ENCODE assay signal across 11 cellular contexts in genomic region chr2:233060500-233061006, GRCh38. TPM values are rescaled to one million over a fixed set of nuclear protein-coding genes. Genes with fewer than 3 reads are reported as not detected.
DNase-seq lines count a peak whose midpoint lies in the region; ATAC-seq and TF ChIP-seq lines count a peak whose summit lies in the region.
"Had no signal": no experiment of that assay in that cellular context is flagged by ENCODE, and none has a peak within 500 bp of the region (broad histone marks: within the 10 kb centered on the region; RNA-seq: fewer than 3 reads in every experiment).

No MANE protein-coding gene starts in this region.

- CTCF ChIA-PET in RWPE1 (lab: Yijun Ruan, JAX) = interaction anchor here (0.8 kb wide), 1 partner anchor 191 kb away, joined by 3 read pairs; the partner anchor contains the start of gene ATG16L1

- peaks cover 42% of the 10 kb centered on the region for H3K4me1 ChIP-seq in effector memory CD4-positive, alpha-beta T cell (ENCODE audit: control insufficient read depth, insufficient read depth, low read length, poor library complexity, severe bottlenecking)
- H3K4me1 ChIP-seq in psoas muscle = peaks cover 5% of the 10 kb centered on the region

- no peaks in the 10 kb centered on the region for H3K36me3 ChIP-seq in effector memory CD4-positive, alpha-beta T cell (ENCODE audit: control insufficient read depth, insufficient read depth, low read length)
- H3K36me3 ChIP-seq in psoas muscle (ENCODE audit: insufficient read depth in 1 of 2, low read depth in 1 of 2) = no peaks in the 10 kb centered on the region

- DNase-seq in DMS153 treated with DMSO at 0.1 percent for 48 hours (lab: John Stamatoyannopoulos, UW; ENCODE audit: unreplicated experiment) = peak; percentile 18
- no peak for DNase-seq in effector memory CD4-positive, alpha-beta T cell
- DNase-seq in psoas muscle = no peak
- no peak for DNase-seq in kidney glomerular epithelial cell (lab: John Stamatoyannopoulos, UW)
- DNase-seq in H4 (ENCODE audit: low spot score) = no peak
- DNase-seq in RWPE1 (ENCODE audit: low spot score) = no peak
- DNase-seq: HFFc6, NCI-H187 had no signal

- peak overlapping the region; percentile 63 for H3K4me3 ChIP-seq in effector memory CD4-positive, alpha-beta T cell (ENCODE audit: insufficient read depth, low read depth, low read length, poor library complexity, severe bottlenecking)
- H3K4me3 ChIP-seq in psoas muscle = peak overlapping the region; percentile 60

- no peaks in the 10 kb centered on the region for H3K9me3 ChIP-seq in effector memory CD4-positive, alpha-beta T cell (ENCODE audit: control insufficient read depth, low read length)
- H3K9me3 ChIP-seq in psoas muscle = no peaks in the 10 kb centered on the region

- WGBS in psoas muscle, 3 donors = 61 to 79% (median 67%) methylated on average over 13 of the region's 13 CpGs

- H3K27ac ChIP-seq in effector memory CD4-positive, alpha-beta T cell (ENCODE audit: insufficient read depth, low read length, poor library complexity, severe bottlenecking) = peak overlapping the region; percentile 85
- peak overlapping the region; percentile 63 for H3K27ac ChIP-seq in psoas muscle
- no peak overlapping the region for H3K27ac ChIP-seq in RWPE1

- intact Hi-C loops in psoas muscle (cut with DNase I) = no loop called here

- POLR2A ChIA-PET in RWPE1 (lab: Yijun Ruan, JAX; ENCODE audit: low non-redundant PET) = no interaction called here

- TF ChIP-seq CTCF in psoas muscle (IDR thresholded peaks at IDR 0.05) (no peak), RWPE1 (conservative IDR thresholded peaks at IDR 0.05; ENCODE audit: low read depth) (no peak)

- ATAC-seq in HG03432 (IDR thresholded peaks at IDR 0.05; ENCODE audit: unreplicated experiment) (peak; percentile 0), psoas muscle (peak in 2 of 4 donors; percentile 16), GM21423 (IDR thresholded peaks at IDR 0.05; ENCODE audit: unreplicated experiment) (no peak)

- H3K27me3 ChIP-seq in effector memory CD4-positive, alpha-beta T cell (replicated peaks; ENCODE audit: control insufficient read depth, insufficient read depth, low read length, poor library complexity, severe bottlenecking) = no peaks in the 10 kb centered on the region
- no peaks in the 10 kb centered on the region for H3K27me3 ChIP-seq in psoas muscle (ENCODE audit: insufficient read depth in 3 of 3, low read length in 2 of 3)

RNA-seq across cellular contexts. Expression of gene INPP5D, which starts 0.4 kb away (rescaled TPM):
- total RNA-seq in psoas muscle = 1 to 10 TPM; 2.8 to 4.2 (median 3.7) TPM
- 1 to 10 TPM; 1.2 to 2.4 (median 2.4) TPM for polyA plus RNA-seq in psoas muscle
- total RNA-seq in H4 (2014; rRNA removed; shearing (Covaris generic)) = 0.46 TPM in 1 of 2 replicates, not detected in the other
- polyA plus RNA-seq: neural cell had no signal

RNA-seq across cellular contexts. Expression of gene NEU2, which starts 28.1 kb away (rescaled TPM):
- total RNA-seq in psoas muscle = not detected
- polyA plus RNA-seq in psoas muscle = not detected
- not detected in 2 replicates for total RNA-seq in H4 (2014; rRNA removed; shearing (Covaris generic))
- total RNA-seq: HFFc6 had no signal
- polyA plus RNA-seq: neural cell had no signal

RNA-seq across cellular contexts. Expression of gene NGEF, which starts 47.5 kb away (rescaled TPM):
- under 1 TPM in 3 of 4 donors, not detected in 1; 0.22 to 0.51 (median 0.48) TPM for total RNA-seq in psoas muscle
- under 1 TPM; 0.13 to 0.27 (median 0.16) TPM for polyA plus RNA-seq in psoas muscle
- total RNA-seq in H4 (2014; rRNA removed; shearing (Covaris generic)) = 1.3 and 3.3 TPM in 2 replicates
